ENCODE assay signal across 27 cellular contexts in the genomic region with DNA sequence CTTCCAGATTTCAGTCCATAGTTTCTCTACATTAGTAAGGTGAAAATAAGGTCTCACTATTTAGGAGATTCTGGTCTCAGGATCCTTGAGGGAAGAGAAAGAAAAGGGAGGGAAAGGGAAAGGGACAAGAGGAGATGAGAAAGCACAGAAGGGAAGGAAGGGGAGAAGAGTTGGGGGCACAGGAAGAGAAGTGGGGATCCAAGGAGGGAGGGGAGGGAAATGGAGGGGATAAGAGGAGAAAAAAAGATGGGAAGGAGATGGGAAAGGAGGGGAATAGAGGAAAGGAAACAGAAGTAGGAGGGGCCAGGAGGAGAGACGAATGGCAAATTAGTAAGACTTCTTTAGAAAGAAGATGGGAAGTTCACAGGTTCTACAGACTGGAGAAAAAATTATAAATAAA. TPM values are rescaled to one million over a fixed set of nuclear protein-coding genes. Genes with fewer than 3 reads are reported as not detected.
A peak's percentile ranks its signal among the peaks of the same experiment; 100 is the strongest.
DNase-seq lines count a peak whose midpoint lies in the region; ATAC-seq, FAIRE-seq and TF ChIP-seq lines count a peak whose summit lies in the region.
"Had no signal": no experiment of that assay in that cellular context is flagged by ENCODE, and none has a peak within 500 bp of the region (broad histone marks: within the 10 kb centered on the region; RNA-seq: fewer than 3 reads in every experiment).

No MANE protein-coding gene starts in this region.

- H2AFZ ChIP-seq in HepG2 (ENCODE audit: low read length), result no peak overlapping the region

- ATAC-seq in HepG2 (no peak), right lobe of liver (no peak), left lung (no peak), psoas muscle (no peak), GM21619 (IDR thresholded peaks at IDR 0.05; ENCODE audit: unreplicated experiment) (no peak), GM18870 (IDR thresholded peaks at IDR 0.05; ENCODE audit: unreplicated experiment) (no peak)
- ATAC-seq: mucosa of descending colon, Panc1 had no signal

- H4K20me1 ChIP-seq in HepG2 (ENCODE audit: insufficient read depth, low read length), result no peaks in the 10 kb centered on the region

- CTCF ChIA-PET in HepG2 (lab: Yijun Ruan, JAX; ENCODE audit: low intra/inter-chr PET ratio, low total read pairs), result no interaction called here

- WGBS in HepG2 (ENCODE audit: low lambda C conversion rate), result 63% methylated on average over 1 of the region's 1 CpG
- WGBS in right lobe of liver (ENCODE audit: insufficient coverage, low coverage, low lambda C conversion rate, missing lambda C conversion rate), result 14% methylated on average over 1 of the region's 1 CpG
- 76 to 82% (median 79%) methylated on average over 1 of the region's 1 CpG for WGBS in psoas muscle, 3 donors

- H3K4me1 ChIP-seq in HepG2 (ENCODE audit: insufficient read depth, low read length) (peaks cover 16% of the 10 kb centered on the region), right lobe of liver (no peaks in the 10 kb centered on the region), left lung (peaks cover 19 to 29% of the 10 kb centered on the region in 2 donors), psoas muscle (peaks cover 10% of the 10 kb centered on the region), vagina (no peaks in the 10 kb centered on the region)
- H3K4me1 ChIP-seq: BE2C had no signal

- DNase-seq in HepG2 (ENCODE audit: low spot score) (no peak), right lobe of liver (no peak), left lung (no peak), psoas muscle (no peak), vagina (ENCODE audit: extremely low spot score in 2 of 2) (no peak), NCI-H345 (lab: John Stamatoyannopoulos, UW) (no peak)
- DNase-seq: activated B cell treated with CpG ODN at 0.5 μM for 24 hours; activated CD4-positive, alpha-beta T cell treated with anti-CD3 and anti-CD28 coated beads, Interleukin-2, amount 50 U/mL, for 48 hours; activated naive CD4-positive, alpha-beta T cell treated with anti-CD3 and anti-CD28 coated beads, Interleukin-2, amount 10 ng/mL, durations not matched to agents 7 days and 5 days; BE2C; CD8-positive, alpha-beta memory T cell; DMS153; effector CD4-positive, alpha-beta T cell; erythroblast; HFFc6; mucosa of descending colon; NCI-H1092 treated with DMSO at 0.1 percent for 48 hours; NCI-H187 treated with DMSO at 0.1 percent for 48 hours; NCI-H526; posterior cingulate gyrus; SIG-M5; trophoblast cell had no signal

- H3K9me3 ChIP-seq in HepG2 (ENCODE audit: low read length), result no peaks in the 10 kb centered on the region
- no peaks in the 10 kb centered on the region for H3K9me3 ChIP-seq in right lobe of liver
- H3K9me3 ChIP-seq in left lung, result no peaks in the 10 kb centered on the region
- H3K9me3 ChIP-seq in psoas muscle, result no peaks in the 10 kb centered on the region
- no peaks in the 10 kb centered on the region for H3K9me3 ChIP-seq in vagina
- H3K9me3 ChIP-seq: BE2C, mucosa of descending colon had no signal

- H3K27me3 ChIP-seq in HepG2 (ENCODE audit: control insufficient read depth in 1 of 2, insufficient read depth in 2 of 2, low read length in 2 of 2) (peaks cover 0 to 1% of the 10 kb centered on the region in 2 experiments; a peak in 1 of 5 replicates), right lobe of liver (no peaks in the 10 kb centered on the region), left lung (no peaks in the 10 kb centered on the region), psoas muscle (ENCODE audit: insufficient read depth in 3 of 3, low read length in 2 of 3) (no peaks in the 10 kb centered on the region), vagina (no peaks in the 10 kb centered on the region)
- H3K27me3 ChIP-seq: BE2C, brain microvascular endothelial cell had no signal

- no peak overlapping the region for H3K9ac ChIP-seq in HepG2 (ENCODE audit: insufficient read depth, low read depth, low read length)

- in situ Hi-C loops in HepG2 (cut with HindIII; ENCODE audit: extremely low pct_ligation_motif_present, low pct_unique_long_range_greater_than_20kb), result no loop called here

- H3K79me2 ChIP-seq in HepG2 (ENCODE audit: insufficient read depth, low read length), result no peaks in the 10 kb centered on the region

- no peak overlapping the region for H3K27ac ChIP-seq in HepG2 (ENCODE audit: extremely low read length, insufficient read depth, low read length)
- peak overlapping the region in 1 of 3 donors; percentile 24 for H3K27ac ChIP-seq in right lobe of liver
- H3K27ac ChIP-seq in left lung, result peak overlapping the region; percentile 69 to 71
- H3K27ac ChIP-seq in psoas muscle, result peak overlapping the region; percentile 58
- peak overlapping the region; percentile 23 for H3K27ac ChIP-seq in vagina
- H3K27ac ChIP-seq: brain microvascular endothelial cell had no signal

- intact Hi-C loops in HepG2 (cut with micrococcal nuclease; ENCODE audit: unreplicated experiment), result loop anchor here (5.0 kb wide), 1 partner anchor 240 kb away; no protein-coding TSS in a partner anchor
- intact Hi-C loops in right lobe of liver (cut with DNase I), result no loop called here
- intact Hi-C loops in left lung (cut with DNase I), result no loop called here
- intact Hi-C loops in psoas muscle (cut with DNase I), result no loop called here
- intact Hi-C loops in vagina (cut with DNase I), result no loop called here

- TF ChIP-seq EP300 in HepG2 (IDR thresholded peaks at IDR 0.05; ENCODE audit: low read depth in 2 of 2, low read length in 2 of 2) (no peak), HepG2 (CRISPR knock-in tag; IDR thresholded peaks at IDR 0.05; ENCODE audit: borderline replicate concordance) (no peak)

- peak overlapping the region; percentile 58 for H3K4me2 ChIP-seq in HepG2 (ENCODE audit: low read depth, low read length)

- no peak for FAIRE-seq in HepG2 (lab: Jason Lieb, UNC)
- FAIRE-seq: GM12892 had no signal

- POLR2A ChIA-PET in HepG2 (lab: Yijun Ruan, JAX), result interaction anchor here (0.6 kb wide), 1 partner anchor 105 kb away, joined by 3 read pairs; no protein-coding TSS in a partner anchor

- no TSS peak for BruUV-seq in HepG2 (replicated peaks; lab: Mats Ljungman, UMichigan)

- TF ChIP-seq POLR2A in HepG2 (IDR thresholded peaks at IDR 0.05; ENCODE audit: insufficient read depth in 1 of 2, low read depth in 2 of 2, low read length in 2 of 2), result no peak
- no peak for TF ChIP-seq POLR2A in right lobe of liver (IDR thresholded peaks at IDR 0.05)
- no peak for TF ChIP-seq POLR2A in vagina (IDR thresholded peaks at IDR 0.05)

- H3K36me3 ChIP-seq in HepG2 (replicated peaks in 1 of 2; ENCODE audit: control insufficient read depth in 1 of 2, insufficient read depth in 2 of 2, low read length in 2 of 2) (no peaks in the 10 kb centered on the region), right lobe of liver (no peaks in the 10 kb centered on the region), left lung (no peaks in the 10 kb centered on the region), psoas muscle (ENCODE audit: insufficient read depth in 1 of 2, low read depth in 1 of 2) (no peaks in the 10 kb centered on the region), vagina (no peaks in the 10 kb centered on the region)
- H3K36me3 ChIP-seq: BE2C, brain microvascular endothelial cell had no signal

- TF ChIP-seq CTCF in HepG2 (CRISPR knock-in tag; IDR thresholded peaks at IDR 0.05) (no peak), right lobe of liver (IDR thresholded peaks at IDR 0.05) (no peak), left lung (IDR thresholded peaks at IDR 0.05) (no peak), psoas muscle (IDR thresholded peaks at IDR 0.05) (no peak), vagina (IDR thresholded peaks at IDR 0.05) (no peak)

- no peak for TF ChIP-seq RAD21 in HepG2 (CRISPR knock-in tag; IDR thresholded peaks at IDR 0.05)

- no peak overlapping the region for H3K4me3 ChIP-seq in HepG2 (replicated peaks in 1 of 3; ENCODE audit: insufficient read depth in 1 of 3, low read depth in 2 of 3, low read length in 3 of 3)
- H3K4me3 ChIP-seq in right lobe of liver, result no peak overlapping the region
- no peak overlapping the region for H3K4me3 ChIP-seq in left lung
- no peak overlapping the region for H3K4me3 ChIP-seq in psoas muscle
- H3K4me3 ChIP-seq in vagina, result no peak overlapping the region
- H3K4me3 ChIP-seq: mucosa of descending colon had no signal

TF ChIP-seq in HepG2, 621 proteins besides CTCF, POLR2A, EP300 and RAD21:
- TF ChIP-seq PCBP2 (optimal IDR thresholded peaks at IDR 0.05; ENCODE audit: low read depth, low read length, poor library complexity, severe bottlenecking), result peak; percentile 70
- TF ChIP-seq TEAD3 (CRISPR knock-in tag; optimal IDR thresholded peaks at IDR 0.05; ENCODE audit: borderline replicate concordance), result no peak
- TF ChIP-seq ZSCAN30 (CRISPR knock-in tag; IDR thresholded peaks at IDR 0.05), result no peak
- TF ChIP-seq TARDBP (CRISPR knock-in tag; IDR thresholded peaks at IDR 0.05), result no peak
- no peak for TF ChIP-seq ZNF160 (CRISPR knock-in tag; IDR thresholded peaks at IDR 0.05)
- no peak for TF ChIP-seq RARG (CRISPR knock-in tag; IDR thresholded peaks at IDR 0.05; ENCODE audit: low read depth)

RNA-seq across cellular contexts. Expression of gene SPTBN1, which starts 39.2 kb away (rescaled TPM):
- 139 and 299 TPM in 2 replicates for total RNA-seq in HepG2 (2016; rRNA removed; fragmentation: Illumina TruSeq; extraction: Trizol)
- total RNA-seq in HepG2 (2016; cell fraction: cytosol; rRNA removed; fragmentation: Illumina TruSeq; extraction: Trizol; ENCODE audit: low read depth), result 7.6 and 9.0 TPM in 2 replicates
- total RNA-seq in HepG2 (2016; cell fraction: insoluble cytoplasmic fraction; rRNA removed; fragmentation: Illumina TruSeq; extraction: Trizol), result 109 and 295 TPM in 2 replicates
- 27.1 and 31.5 TPM in 2 replicates for total RNA-seq in HepG2 (2016; cell fraction: membrane; rRNA removed; fragmentation: Illumina TruSeq; extraction: Trizol)
- 441 and 497 TPM in 2 replicates for total RNA-seq in HepG2 (2016; cell fraction: nucleus; rRNA removed; fragmentation: Illumina TruSeq; extraction: Trizol)
- 123 and 127 TPM in 2 replicates for polyA plus RNA-seq in HepG2 (2011; rRNA removed)
- polyA plus RNA-seq in HepG2 (2011; cell fraction: cytosol; rRNA removed), result 37.4 and 38.8 TPM in 2 replicates
- 594 and 623 TPM in 2 replicates for polyA plus RNA-seq in HepG2 (2011; cell fraction: nucleus; rRNA removed)
- 212 and 223 TPM in 2 replicates for polyA plus RNA-seq in HepG2 (2012)
- 3.3 and 4.0 TPM in 2 replicates for polyA plus RNA-seq in HepG2 (2016; cell fraction: cytosol; fragmentation: Illumina TruSeq; extraction: Trizol; ENCODE audit: low read depth)
- 55.3 and 74.4 TPM in 2 replicates for polyA plus RNA-seq in HepG2 (2016; cell fraction: insoluble cytoplasmic fraction; fragmentation: Illumina TruSeq; extraction: Trizol; ENCODE audit: low read depth)
- 9.0 and 11.0 TPM in 2 replicates for polyA plus RNA-seq in HepG2 (2016; cell fraction: membrane; fragmentation: Illumina TruSeq; extraction: Trizol; ENCODE audit: low read depth)
- polyA plus RNA-seq in HepG2 (2016; cell fraction: nucleus; fragmentation: Illumina TruSeq; extraction: Trizol; ENCODE audit: insufficient read depth, low read depth), result 381 and 401 TPM in 2 replicates
- polyA minus RNA-seq in HepG2 (2011; rRNA and poly(A)+ RNA removed; ENCODE audit: low replicate concordance), result 53.9 and 245 TPM in 2 replicates
- 129 and 133 TPM in 2 replicates for polyA minus RNA-seq in HepG2 (2011; cell fraction: cytosol; rRNA and poly(A)+ RNA removed)
- polyA minus RNA-seq in HepG2 (2011; cell fraction: nucleus; rRNA and poly(A)+ RNA removed), result 957 and 1,039 TPM in 2 replicates
- total RNA-seq in right lobe of liver, result 100 to 1,000 TPM; 107 to 315 (median 227) TPM
- total RNA-seq in left lung, result 100 to 1,000 TPM; 441 to 550 TPM
- 100 to 1,000 TPM in 1 of 4 donors, 10 to 100 TPM in 3; 87.8 to 180 (median 96.2) TPM for total RNA-seq in psoas muscle
- polyA plus RNA-seq in psoas muscle, result 10 to 100 TPM; 22.9 to 56.1 (median 32.9) TPM
- total RNA-seq in vagina, result 278 TPM
